11 cellular contexts compared by ENCODE assay signal in the genomic region with DNA sequence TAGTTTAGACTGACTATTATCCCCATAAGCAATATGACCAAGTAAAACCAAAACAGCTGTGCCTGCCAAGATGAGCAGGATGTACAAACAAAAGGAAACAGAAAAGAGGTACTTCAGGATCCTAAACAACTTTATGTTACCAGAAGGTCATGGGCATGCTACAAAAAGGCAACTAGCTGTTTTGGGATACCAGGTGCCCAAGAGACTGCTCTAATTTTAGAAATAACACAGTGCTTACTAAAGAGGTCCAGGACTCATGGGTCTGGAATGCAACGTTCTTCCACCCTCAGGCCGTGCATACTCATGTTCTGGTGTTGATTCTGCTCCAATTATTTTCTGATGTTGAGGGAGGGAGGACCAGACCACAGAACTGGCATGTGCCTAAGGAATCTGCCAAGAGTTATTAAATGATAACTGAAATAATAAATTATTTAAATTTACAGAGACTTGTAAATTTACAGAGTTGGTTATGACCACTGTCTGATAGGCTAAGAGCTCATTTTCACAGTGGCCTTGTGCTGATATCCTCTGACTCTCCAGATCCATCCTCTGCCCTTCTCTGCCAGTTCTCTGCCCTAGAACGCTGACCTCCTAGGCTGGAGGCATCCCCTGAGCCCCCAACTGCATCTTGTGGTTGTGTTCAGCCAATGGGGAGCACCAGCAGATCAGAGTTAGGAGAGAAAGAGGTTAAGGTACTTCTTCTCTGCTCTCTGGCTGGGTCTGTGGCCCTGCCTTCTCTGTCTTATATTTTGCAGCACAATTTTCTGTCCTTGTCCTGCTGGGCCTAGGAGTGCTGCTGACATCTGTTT. TPM values are rescaled to one million over a fixed set of nuclear protein-coding genes. Genes with fewer than 3 reads are reported as not detected.
DNase-seq lines count a peak whose midpoint lies in the region; ATAC-seq, FAIRE-seq and TF ChIP-seq lines count a peak whose summit lies in the region.
"Had no signal": no experiment of that assay in that cellular context is flagged by ENCODE, and none has a peak within 500 bp of the region (broad histone marks: within the 10 kb centered on the region; RNA-seq: fewer than 3 reads in every experiment).

No MANE protein-coding gene starts in this region.

- H3K4me2 ChIP-seq in endothelial cell of umbilical vein (ENCODE audit: insufficient read depth, low read length) = no peak overlapping the region

- dilution Hi-C loops in endothelial cell of umbilical vein (cut with MboI; ENCODE audit: extremely low pct_ligation_motif_present, low sequenced_read_pairs) = loop anchor here (25.0 kb wide), 1 partner anchor 373 kb away; no protein-coding TSS in a partner anchor

- peak; percentile 83 for FAIRE-seq in endothelial cell of umbilical vein (lab: Jason Lieb, UNC)

- TF ChIP-seq POLR2A in endothelial cell of umbilical vein (IDR thresholded peaks at IDR 0.05; ENCODE audit: low read depth, low read length) = peak; percentile 59

- H3K36me3 ChIP-seq in endothelial cell of umbilical vein (ENCODE audit: control insufficient read depth in 2 of 2, extremely low read depth in 1 of 2, insufficient read depth in 2 of 2, low read length in 2 of 2) = no peaks in the 10 kb centered on the region

- H3K4me1 Mint-ChIP-seq in activated T-cell treated with anti-CD3 and anti-CD28 coated beads, Interleukin-2, amount 50 U/mL, for 72 hours (ENCODE audit: low read depth) = no peaks in the 10 kb centered on the region

- in situ Hi-C loops in G401 (cut with HindIII; ENCODE audit: low sequenced_read_pairs) = loop anchor here (25.0 kb wide), 1 partner anchor 573 kb away; no protein-coding TSS in a partner anchor

- H3K9me1 ChIP-seq in endothelial cell of umbilical vein (replicated peaks; ENCODE audit: control insufficient read depth, extremely low read depth, insufficient read depth, low read length) = no peaks in the 10 kb centered on the region

- no peaks in the 10 kb centered on the region for H3K9me3 Mint-ChIP-seq in activated T-cell treated with anti-CD3 and anti-CD28 coated beads, Interleukin-2, amount 50 U/mL, for 72 hours
- H3K9me3 Mint-ChIP-seq: activated T-cell treated with anti-CD3 and anti-CD28 coated beads, Interleukin-2, amount 50 U/mL, for 24 hours had no signal

- no peak overlapping the region for H3K4me3 Mint-ChIP-seq in activated T-cell treated with anti-CD3 and anti-CD28 coated beads, Interleukin-2, amount 50 U/mL, for 72 hours
- H3K4me3 Mint-ChIP-seq: activated T-cell treated with anti-CD3 and anti-CD28 coated beads, Interleukin-2, amount 50 U/mL, for 24 hours had no signal

- no peak overlapping the region for H2AFZ ChIP-seq in endothelial cell of umbilical vein (ENCODE audit: low read depth, low read length)

- POLR2A ChIA-PET in endothelial cell of umbilical vein (lab: Charles Lee) = interaction anchor here (1.0 to 1.8 kb wide), 4 partner anchors 10 to 270 kb away, joined by 4 to 7 read pairs (median 6); no protein-coding TSS in a partner anchor

- peaks cover 63% of the 10 kb centered on the region for H3K4me1 ChIP-seq in endothelial cell of umbilical vein (ENCODE audit: control insufficient read depth, extremely low read depth, insufficient read depth, low read length)

- no peaks in the 10 kb centered on the region for H3K36me3 Mint-ChIP-seq in activated T-cell treated with anti-CD3 and anti-CD28 coated beads, Interleukin-2, amount 50 U/mL, for 72 hours (ENCODE audit: insufficient read depth in 2 of 2)

- peaks cover 70% of the 10 kb centered on the region for H3K27me3 Mint-ChIP-seq in activated T-cell treated with anti-CD3 and anti-CD28 coated beads, Interleukin-2, amount 50 U/mL, for 72 hours (ENCODE audit: low read depth)

- H3K27ac ChIP-seq in endothelial cell of umbilical vein (ENCODE audit: insufficient read depth, low read depth, low read length) = peak overlapping the region; percentile 93

- no peak for TF ChIP-seq CTCF in endothelial cell of umbilical vein (IDR thresholded peaks at IDR 0.05; ENCODE audit: extremely low read depth in 1 of 2, insufficient read depth in 1 of 2, low read depth in 1 of 2, low read length in 2 of 2)

- H3K9ac ChIP-seq in endothelial cell of umbilical vein (replicated peaks; ENCODE audit: extremely low read depth, insufficient read depth, low read length) = peak overlapping the region; percentile 62

- no peaks in the 10 kb centered on the region for H4K20me1 ChIP-seq in endothelial cell of umbilical vein (replicated peaks; ENCODE audit: control insufficient read depth, extremely low read depth, insufficient read depth, low read length)

- H3K4me3 ChIP-seq in endothelial cell of umbilical vein (replicated peaks in 1 of 3; ENCODE audit: insufficient read depth in 1 of 3, low read depth in 1 of 3, low read length in 3 of 3) = no peak overlapping the region

- peaks cover 14% of the 10 kb centered on the region for H3K79me2 ChIP-seq in endothelial cell of umbilical vein (ENCODE audit: control insufficient read depth, insufficient read depth, low read length)

- H3K27me3 ChIP-seq in endothelial cell of umbilical vein (ENCODE audit: control insufficient read depth in 2 of 2, insufficient read depth in 2 of 2, low read length in 2 of 2) = no peaks in the 10 kb centered on the region

- TSS peak; percentile 85 for BruUV-seq in endothelial cell of umbilical vein (replicated peaks; lab: Mats Ljungman, UMichigan)

- no peak for ATAC-seq in activated T-cell treated with anti-CD3 and anti-CD28 coated beads, Interleukin-2, amount 50 U/mL, for 72 hours (replicated peaks in 1 of 2)

- no peaks in the 10 kb centered on the region for H3K9me3 ChIP-seq in endothelial cell of umbilical vein (replicated peaks; ENCODE audit: control insufficient read depth, insufficient read depth, low read length)
- H3K9me3 ChIP-seq: Caco-2 had no signal

- peak; percentile 88 for DNase-seq in AG08395 (ENCODE audit: low spot score)
- peak; percentile 40 for DNase-seq in NCI-H2196 treated with DMSO at 0.1 percent for 48 hours (lab: John Stamatoyannopoulos, UW; ENCODE audit: unreplicated experiment)
- DNase-seq in endothelial cell of umbilical vein (ENCODE audit: low read depth, low spot score) = peak; percentile 87
- peak; percentile 91 for DNase-seq in myocyte (ENCODE audit: low read depth)
- no peak for DNase-seq in G401 (ENCODE audit: low spot score)
- no peak for DNase-seq in activated T-cell treated with anti-CD3 and anti-CD28 coated beads, Interleukin-2, amount 50 U/mL, for 72 hours
- DNase-seq in effector CD4-positive, alpha-beta T cell = no peak
- no peak for DNase-seq in activated T-cell treated with anti-CD3 and anti-CD28 coated beads for 4 hours
- DNase-seq: activated T-cell treated with anti-CD3 and anti-CD28 coated beads, Interleukin-2, amount 50 U/mL, for 24 hours; Caco-2; OCI-M1 had no signal

- no peak overlapping the region for H3K27ac Mint-ChIP-seq in activated T-cell treated with anti-CD3 and anti-CD28 coated beads, Interleukin-2, amount 50 U/mL, for 72 hours
- H3K27ac Mint-ChIP-seq: activated T-cell treated with anti-CD3 and anti-CD28 coated beads, Interleukin-2, amount 50 U/mL, for 24 hours had no signal

- intact Hi-C loops in endothelial cell of umbilical vein (cut with micrococcal nuclease) = loop anchor here (1.0 kb wide), 5 partner anchors 15 to 264 kb away; no protein-coding TSS in a partner anchor

- CTCF ChIA-PET in endothelial cell of umbilical vein (lab: Charles Lee) = interaction anchor here (0.7 to 2.3 kb wide), 5 partner anchors 16 to 379 kb away, joined by 4 to 8 read pairs (median 5); no protein-coding TSS in a partner anchor

TF ChIP-seq in endothelial cell of umbilical vein, 7 proteins besides CTCF, POLR2A, EP300 and RAD21:
- TF ChIP-seq EZH2 (IDR thresholded peaks at IDR 0.05; ENCODE audit: borderline replicate concordance, low read depth, low read length, severe bottlenecking) = no peak
- peak; percentile 94 for TF ChIP-seq POLR2AphosphoS5 (IDR thresholded peaks at IDR 0.05; ENCODE audit: insufficient read depth, low read depth, low read length)
- TF ChIP-seq, protein P1, sequence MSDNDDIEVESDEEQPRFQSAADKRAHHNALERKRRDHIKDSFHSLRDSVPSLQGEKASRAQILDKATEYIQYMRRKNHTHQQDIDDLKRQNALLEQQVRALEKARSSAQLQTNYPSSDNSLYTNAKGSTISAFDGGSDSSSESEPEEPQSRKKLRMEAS (IDR thresholded peaks at IDR 0.05; ENCODE audit: insufficient read depth, insufficient read length) = no peak
- peak; percentile 62 for TF ChIP-seq GATA2 (IDR thresholded peaks at IDR 0.05; ENCODE audit: insufficient read depth, insufficient read length, low read depth, low read length)
- TF ChIP-seq JUN (IDR thresholded peaks at IDR 0.05; ENCODE audit: borderline replicate concordance, insufficient read depth, insufficient read length, low read depth) = peak; percentile 89
- TF ChIP-seq MYC (IDR thresholded peaks at IDR 0.05; ENCODE audit: low read depth, low read length) = no peak
- TF ChIP-seq FOS (IDR thresholded peaks at IDR 0.05; ENCODE audit: borderline replicate concordance, insufficient read depth, low read length) = peak; percentile 92

RNA-seq across cellular contexts. Expression of a gene that starts 37.7 kb away (rescaled TPM):
- total RNA-seq in endothelial cell of umbilical vein (74.5 and 78.6 TPM in 2 replicates), myocyte (14.3 and 15.6 TPM in 2 replicates)
- 16.1 and 21.5 TPM in 2 replicates for polyA plus RNA-seq in endothelial cell of umbilical vein
- polyA plus RNA-seq in endothelial cell of umbilical vein (2011; cell fraction: cytosol; rRNA removed) = 19.8 and 20.6 TPM in 2 replicates
- 20.5 and 20.7 TPM in 2 replicates for polyA plus RNA-seq in endothelial cell of umbilical vein (2011; cell fraction: nucleus; rRNA removed)
- polyA plus RNA-seq in endothelial cell of umbilical vein (2012) = 34.1 and 55.5 TPM in 2 replicates
- polyA minus RNA-seq in endothelial cell of umbilical vein = 34.3 and 40.4 TPM in 2 replicates
- polyA minus RNA-seq in endothelial cell of umbilical vein (2011; cell fraction: cytosol; rRNA and poly(A)+ RNA removed) = 9.3 TPM
- 62.3 and 75.3 TPM in 2 replicates for polyA minus RNA-seq in endothelial cell of umbilical vein (2011; cell fraction: nucleus; rRNA and poly(A)+ RNA removed)
- 9.1 TPM for polyA plus RNA-seq in myocyte (2012)
- 6.7 and 7.9 TPM in 2 replicates for total RNA-seq in G401 (2014; rRNA removed; shearing (Covaris generic))
- 10 to 100 TPM; 23.8 to 30.1 TPM for total RNA-seq in activated T-cell treated with anti-CD3 and anti-CD28 coated beads, Interleukin-2, amount 50 U/mL, for 72 hours

RNA-seq across cellular contexts. Expression of a gene that starts 54.6 kb away (rescaled TPM):
- total RNA-seq in endothelial cell of umbilical vein (26.7 and 29.1 TPM in 2 replicates), myocyte (9.8 and 12.8 TPM in 2 replicates)
- 22.7 and 23.1 TPM in 2 replicates for polyA plus RNA-seq in endothelial cell of umbilical vein
- 16.6 and 24.4 TPM in 2 replicates for polyA plus RNA-seq in endothelial cell of umbilical vein (2011; cell fraction: cytosol; rRNA removed)
- polyA plus RNA-seq in endothelial cell of umbilical vein (2011; cell fraction: nucleus; rRNA removed) = 36.8 and 37.9 TPM in 2 replicates
- polyA plus RNA-seq in endothelial cell of umbilical vein (2012) = 24.0 and 26.5 TPM in 2 replicates
- 14.5 and 16.4 TPM in 2 replicates for polyA minus RNA-seq in endothelial cell of umbilical vein
- 9.8 TPM for polyA minus RNA-seq in endothelial cell of umbilical vein (2011; cell fraction: cytosol; rRNA and poly(A)+ RNA removed)
- 25.7 and 39.7 TPM in 2 replicates for polyA minus RNA-seq in endothelial cell of umbilical vein (2011; cell fraction: nucleus; rRNA and poly(A)+ RNA removed)
- polyA plus RNA-seq in myocyte (2012) = 26.2 TPM
- total RNA-seq in G401 (2014; rRNA removed; shearing (Covaris generic)) = 23.2 and 34.3 TPM in 2 replicates
- total RNA-seq in activated T-cell treated with anti-CD3 and anti-CD28 coated beads, Interleukin-2, amount 50 U/mL, for 72 hours = 10 to 100 TPM; 23.3 to 25.6 TPM

Comparison
In these comparisons a context has a peak if more than half of its experiments do, and no peak if none do; other contexts are left out.
1. DNase-seq: peak in AG08395 (single experiment), NCI-H2196 treated with DMSO at 0.1 percent for 48 hours (single experiment), endothelial cell of umbilical vein (single experiment) and myocyte (single experiment); none in G401 (single experiment), activated T-cell treated with anti-CD3 and anti-CD28 coated beads, Interleukin-2, amount 50 U/mL, for 72 hours (0 of 2), effector CD4-positive, alpha-beta T cell (single experiment) and activated T-cell treated with anti-CD3 and anti-CD28 coated beads for 4 hours (single experiment).